Comparison of ENCODE assay signal across 1 cellular context in genomic region chr6:137543114-137543513, GRCh38.
TF ChIP-seq lines count a peak whose summit lies in the region.

No MANE protein-coding gene starts in this region.

TF ChIP-seq in H1, 55 proteins besides CTCF, POLR2A, EP300 and RAD21 (continued from another document):
- TF ChIP-seq ASH2L (IDR thresholded peaks at IDR 0.05; ENCODE audit: low read length) (no peak), NRF1 (IDR thresholded peaks at IDR 0.05; ENCODE audit: low read depth, low read length) (no peak), CEBPB (IDR thresholded peaks at IDR 0.05; ENCODE audit: low read depth, low read length) (no peak), KDM4A (IDR thresholded peaks at IDR 0.05; ENCODE audit: low read depth, low read length, severe bottlenecking) (no peak), TBP (IDR thresholded peaks at IDR 0.05; ENCODE audit: low read depth, low read length) (no peak), BACH1 (IDR thresholded peaks at IDR 0.05; ENCODE audit: low read length) (no peak), GABPA (IDR thresholded peaks at IDR 0.05; ENCODE audit: borderline replicate concordance, insufficient read depth, low read length) (no peak)
